Comparison of ENCODE assay signal across 1 cellular context in genomic region chr3:37923576-37923926, GRCh38.
TF ChIP-seq lines count a peak whose summit lies in the region.

No MANE protein-coding gene starts in this region.

TF ChIP-seq in HepG2, 621 proteins besides CTCF, POLR2A, EP300 and RAD21 (continued from another document):
- no peak for TF ChIP-seq ATF6 (CRISPR knock-in tag; conservative IDR thresholded peaks at IDR 0.05)
TF ChIP-seq in HepG2: peak in this region for 0.
